10 cellular contexts compared by ENCODE assay signal in genomic region chr6:34362909-34363713, GRCh38. TPM values are rescaled to one million over a fixed set of nuclear protein-coding genes. Genes with fewer than 3 reads are reported as not detected.
DNase-seq lines count a peak whose midpoint lies in the region; ATAC-seq and TF ChIP-seq lines count a peak whose summit lies in the region.
"Had no signal": no experiment of that assay in that cellular context is flagged by ENCODE, and none has a peak within 500 bp of the region (broad histone marks: within the 10 kb centered on the region; RNA-seq: fewer than 3 reads in every experiment).

No MANE protein-coding gene starts in this region.

- no peak for TF ChIP-seq RAD21 in liver (IDR thresholded peaks at IDR 0.05)

- H3K36me3 ChIP-seq in GM06990 (ENCODE audit: control insufficient read depth, insufficient read depth, low read length) (no peaks in the 10 kb centered on the region), liver (ENCODE audit: control insufficient read depth in 4 of 4, insufficient read depth in 3 of 4, low read depth in 1 of 4, low read length in 3 of 4) (no peaks in the 10 kb centered on the region), stomach (no peaks in the 10 kb centered on the region)

- TF ChIP-seq POLR2A in stomach (IDR thresholded peaks at IDR 0.05), result no peak

- H3K9me3 ChIP-seq in liver (ENCODE audit: control insufficient read depth in 4 of 4, low read length in 3 of 4) (no peaks in the 10 kb centered on the region), stomach (no peaks in the 10 kb centered on the region)

- H3K4me1 ChIP-seq in liver (ENCODE audit: control insufficient read depth in 4 of 4, insufficient read depth in 4 of 4, low read length in 3 of 4) (peaks cover 4 to 12% (median 7%) of the 10 kb centered on the region in 4 donors), stomach (peaks cover 9 to 45% (median 30%) of the 10 kb centered on the region in 4 donors)

- peak overlapping the region; percentile 13 for H3K4me3 ChIP-seq in GM06990 (replicated peaks; ENCODE audit: low read depth, low read length)
- no peak overlapping the region for H3K4me3 ChIP-seq in liver (ENCODE audit: low read depth in 1 of 3, low read length in 3 of 3)
- H3K4me3 ChIP-seq in stomach, result no peak overlapping the region

- H3K27me3 ChIP-seq in GM06990 (replicated peaks; ENCODE audit: control insufficient read depth, insufficient read depth, low read length) (no peaks in the 10 kb centered on the region), liver (ENCODE audit: control insufficient read depth in 4 of 4, insufficient read depth in 4 of 4, low read length in 3 of 4) (no peaks in the 10 kb centered on the region), stomach (no peaks in the 10 kb centered on the region)

- DNase-seq in GM06990 (ENCODE audit: extremely low read depth, insufficient read length) (peak; percentile 18), hypothalamus (lab: John Stamatoyannopoulos, UW) (no peak), stomach (no peak), UCSD-AML1 (lab: John Stamatoyannopoulos, UW; ENCODE audit: unreplicated experiment) (no peak)
- DNase-seq: activated CD4-positive, alpha-beta T cell treated with anti-CD3 and anti-CD28 coated beads, Interleukin-2, amount 50 U/mL, for 4 hours; CD4-positive, alpha-beta T cell had no signal

- TF ChIP-seq EP300 in stomach (IDR thresholded peaks at IDR 0.05), result no peak

- TF ChIP-seq CTCF in GM06990 (IDR thresholded peaks at IDR 0.05; ENCODE audit: insufficient read depth, low read length, poor library complexity, severe bottlenecking) (no peak), VCaP (conservative IDR thresholded peaks at IDR 0.05) (no peak), liver (IDR thresholded peaks at IDR 0.05; ENCODE audit: low read depth, low read length, missing input control) (no peak), stomach (IDR thresholded peaks at IDR 0.05) (no peak)

- ATAC-seq in HG02610 (IDR thresholded peaks at IDR 0.05; ENCODE audit: unreplicated experiment) (peak; percentile 79), GM21737 (IDR thresholded peaks at IDR 0.05; ENCODE audit: unreplicated experiment) (no peak)

- H3K9ac ChIP-seq in liver (ENCODE audit: low read depth in 1 of 2, low read length in 2 of 2), result peak overlapping the region in 1 of 2 donors; percentile 12

- intact Hi-C loops in stomach (cut with DNase I; ENCODE audit: low total_unique reads), result no loop called here

- 38% methylated on average over 7 of the region's 7 CpGs for WGBS in liver
- 31 to 47% (median 33%) methylated on average over 7 of the region's 7 CpGs for WGBS in stomach, 5 donors

- peak overlapping the region; percentile 43 for H3K27ac ChIP-seq in VCaP
- peak overlapping the region in 1 of 2 donors; percentile 23 for H3K27ac ChIP-seq in liver (ENCODE audit: low read depth in 1 of 2, low read length in 2 of 2)
- no peak overlapping the region for H3K27ac ChIP-seq in stomach

TF ChIP-seq in liver, 16 proteins besides CTCF, POLR2A, EP300 and RAD21:
- TF ChIP-seq SP1 (IDR thresholded peaks at IDR 0.05) (no peak), REST (IDR thresholded peaks at IDR 0.05) (no peak), RXRA (IDR thresholded peaks at IDR 0.05) (peak; percentile 5 to 20), GABPA (IDR thresholded peaks at IDR 0.05 in 1 of 2, conservative IDR thresholded peaks at IDR 0.05 in 1 of 2) (no peak), JUND (IDR thresholded peaks at IDR 0.05) (no peak)

RNA-seq across cellular contexts. Expression of gene NUDT3, which starts 29.4 kb away (rescaled TPM):
- 10 to 100 TPM; 11.3 to 20.2 TPM for total RNA-seq in liver
- 1 to 10 TPM; 3.2 to 7.6 TPM for polyA plus RNA-seq in liver
- 10 to 100 TPM in 3 of 5 donors, 1 to 10 TPM in 2; 8.8 to 34.0 (median 22.3) TPM for total RNA-seq in stomach
- polyA plus RNA-seq in stomach, result 10 to 100 TPM in 2 of 3 donors, 1 to 10 TPM in 1; 8.7 to 13.6 (median 12.6) TPM
